8 cellular contexts compared by ENCODE assay signal in genomic region chr7:30740417-30741181, GRCh38. TPM values are rescaled to one million over a fixed set of nuclear protein-coding genes. Genes with fewer than 3 reads are reported as not detected.
DNase-seq lines count a peak whose midpoint lies in the region; TF ChIP-seq lines count a peak whose summit lies in the region.

No MANE protein-coding gene starts in this region.

- H3K27ac Mint-ChIP-seq in endothelial cell (ENCODE audit: unreplicated experiment) = no peak overlapping the region

- peaks cover 7% of the 10 kb centered on the region for H3K36me3 Mint-ChIP-seq in endothelial cell (ENCODE audit: low read depth, unreplicated experiment)

- no peaks in the 10 kb centered on the region for H3K9me3 Mint-ChIP-seq in endothelial cell (ENCODE audit: unreplicated experiment)

- peak; percentile 92 for TF ChIP-seq CTCF in endothelial cell (IDR thresholded peaks at IDR 0.05; ENCODE audit: unreplicated experiment)

- H3K27me3 Mint-ChIP-seq in endothelial cell (ENCODE audit: unreplicated experiment) = peaks cover 8% of the 10 kb centered on the region

- no peak overlapping the region for H3K4me3 Mint-ChIP-seq in endothelial cell (ENCODE audit: unreplicated experiment)

- peaks cover 3% of the 10 kb centered on the region for H3K4me1 Mint-ChIP-seq in endothelial cell (ENCODE audit: unreplicated experiment)

- DNase-seq in NCI-H1436 (lab: John Stamatoyannopoulos, UW) = peak; percentile 58
- DNase-seq in NCI-H1436 treated with DMSO at 0.1 percent for 48 hours (lab: John Stamatoyannopoulos, UW) = no peak
- peak; percentile 73 for DNase-seq in HK-2 (ENCODE audit: unreplicated experiment)
- DNase-seq in NOMO-1 treated with DMSO at 0.1 percent for 48 hours (lab: John Stamatoyannopoulos, UW; ENCODE audit: unreplicated experiment) = peak; percentile 41
- peak; percentile 21 for DNase-seq in activated CD8-positive, alpha-beta memory T cell treated with anti-CD3 and anti-CD28 coated beads, Interleukin-2, amount 50 U/mL, for 24 hours (ENCODE audit: extremely low read depth)
- peak; percentile 87 for DNase-seq in endothelial cell (ENCODE audit: low spot score)
- peak; percentile 78 for DNase-seq in myocyte (ENCODE audit: low read depth)
- DNase-seq in stimulated activated CD8-positive, alpha-beta memory T cell treated with anti-CD3 and anti-CD28 coated beads, Interleukin-7, amount 100 ng/mL, for 24 hours (ENCODE audit: low read depth) = peak; percentile 56

RNA-seq across cellular contexts. Expression of gene INMT, which starts 11.3 kb away (rescaled TPM):
- 1.4 TPM for total RNA-seq in endothelial cell (ENCODE audit: unreplicated experiment)
- 3.7 and 5.4 TPM in 2 replicates for total RNA-seq in myocyte
- polyA plus RNA-seq in myocyte (2012) = 0.64 TPM

RNA-seq across cellular contexts. Expression of gene MINDY4, which starts 30.6 kb away (rescaled TPM):
- 4.7 TPM for total RNA-seq in endothelial cell (ENCODE audit: unreplicated experiment)
- total RNA-seq in myocyte = 2.0 and 2.9 TPM in 2 replicates
- polyA plus RNA-seq in myocyte (2012) = 1.7 TPM

RNA-seq across cellular contexts. Expression of gene CRHR2, which starts 58.3 kb away (rescaled TPM):
- 0.38 TPM for total RNA-seq in endothelial cell (ENCODE audit: unreplicated experiment)
- not detected in 2 replicates for total RNA-seq in myocyte
- polyA plus RNA-seq in myocyte (2012) = 0.21 TPM
